In genomic region chr5:157574456-157575095, GRCh38 we compare ENCODE assay signal across 8 cellular contexts. TPM values are rescaled to one million over a fixed set of nuclear protein-coding genes. Genes with fewer than 3 reads are reported as not detected.
DNase-seq lines count a peak whose midpoint lies in the region; ATAC-seq and TF ChIP-seq lines count a peak whose summit lies in the region.

No MANE protein-coding gene starts in this region.

- peaks cover 7% of the 10 kb centered on the region for H3K4me1 ChIP-seq in NT2/D1 (ENCODE audit: insufficient read depth, insufficient read length)

- TF ChIP-seq CTCF in CD14-positive monocyte (IDR thresholded peaks at IDR 0.05), result no peak

- no peak for ATAC-seq in naive thymus-derived CD8-positive, alpha-beta T cell
- no peak for ATAC-seq in HG02840 (IDR thresholded peaks at IDR 0.05; ENCODE audit: low FRiP score, unreplicated experiment)

- peak overlapping the region; percentile 62 for H3K4me3 ChIP-seq in NT2/D1 (ENCODE audit: insufficient read length, low read depth)

- no peaks in the 10 kb centered on the region for H3K9me3 ChIP-seq in NT2/D1 (ENCODE audit: insufficient read depth, low read length)

- H3K9me3 Mint-ChIP-seq in CD14-positive monocyte, result no peaks in the 10 kb centered on the region
- H3K9me3 Mint-ChIP-seq in naive thymus-derived CD8-positive, alpha-beta T cell, result no peaks in the 10 kb centered on the region

- POLR2A ChIA-PET in naive thymus-derived CD8-positive, alpha-beta T cell (lab: Charles Lee), result no interaction called here

- no peak for DNase-seq in CD14-positive monocyte (ENCODE audit: low spot score)
- no peak for DNase-seq in NT2/D1 (ENCODE audit: low read depth, low spot score)
- peak; percentile 67 for DNase-seq in ecto neural progenitor cell (ENCODE audit: low spot score)
- no peak for DNase-seq in naive thymus-derived CD8-positive, alpha-beta T cell
- no peak for DNase-seq in NCI-H2029 treated with DMSO at 0.1 percent for 48 hours (lab: John Stamatoyannopoulos, UW)
- DNase-seq in SK-N-DZ (ENCODE audit: low spot score), result no peak
- DNase-seq in HuH-7.5 (ENCODE audit: low spot score), result no peak

- H3K36me3 ChIP-seq in NT2/D1 (ENCODE audit: insufficient read depth, insufficient read length, low read length), result peaks cover 16% of the 10 kb centered on the region

- intact Hi-C loops in CD14-positive monocyte (cut with micrococcal nuclease), result loop anchor here in 1 of 2 donors (10.0 kb wide), 1 partner anchor 90 kb away; no protein-coding TSS in a partner anchor

- H3K4me3 Mint-ChIP-seq in CD14-positive monocyte, result peak overlapping the region; percentile 99 to 100
- peak overlapping the region; percentile 77 to 98 (median 88) for H3K4me3 Mint-ChIP-seq in naive thymus-derived CD8-positive, alpha-beta T cell

- H3K27ac Mint-ChIP-seq in CD14-positive monocyte, result peak overlapping the region in 6 of 7 donors; percentile 76 to 96 (median 89)
- H3K27ac Mint-ChIP-seq in naive thymus-derived CD8-positive, alpha-beta T cell, result peak overlapping the region in 3 of 10 donors; percentile 52 to 78 (median 78)

- peaks cover 8% of the 10 kb centered on the region in 2 donors for H3K36me3 Mint-ChIP-seq in CD14-positive monocyte
- H3K36me3 Mint-ChIP-seq in naive thymus-derived CD8-positive, alpha-beta T cell, result peaks cover 0 to 3% (median 0%) of the 10 kb centered on the region in 3 donors

- peaks cover 2 to 7% (median 4%) of the 10 kb centered on the region in 3 donors for H3K27me3 Mint-ChIP-seq in CD14-positive monocyte (ENCODE audit: low read depth in 3 of 3)
- H3K27me3 Mint-ChIP-seq in naive thymus-derived CD8-positive, alpha-beta T cell, result peaks cover 8 to 38% (median 32%) of the 10 kb centered on the region in 5 donors

- H3K4me1 Mint-ChIP-seq in CD14-positive monocyte, result peaks cover 59% of the 10 kb centered on the region
- H3K4me1 Mint-ChIP-seq in naive thymus-derived CD8-positive, alpha-beta T cell, result peaks cover 9 to 63% (median 17%) of the 10 kb centered on the region in 4 donors

- H3K9ac ChIP-seq in NT2/D1 (ENCODE audit: insufficient read length, low read depth), result peak overlapping the region; percentile 85

- H3K27me3 ChIP-seq in NT2/D1 (ENCODE audit: insufficient read depth, insufficient read length), result no peaks in the 10 kb centered on the region

RNA-seq across cellular contexts. Expression of gene ADAM19, which starts 1.0 kb away (rescaled TPM):
- polyA plus RNA-seq in CD14-positive monocyte, result 1 to 10 TPM; 3.0 to 6.2 TPM
- 1 to 10 TPM; 3.6 TPM for total RNA-seq in naive thymus-derived CD8-positive, alpha-beta T cell
- under 1 TPM in 2 of 3 donors, not detected in 1; 0.08 to 0.14 TPM for polyA plus RNA-seq in naive thymus-derived CD8-positive, alpha-beta T cell
- polyA plus RNA-seq in SK-N-DZ (2014; cell fraction: cytosol; rRNA removed), result 2.9 and 3.9 TPM in 2 replicates
- 2.2 and 2.9 TPM in 2 replicates for polyA plus RNA-seq in SK-N-DZ (2014; cell fraction: nucleus; rRNA removed)
